29 cellular contexts compared by ENCODE assay signal in the genomic region with DNA sequence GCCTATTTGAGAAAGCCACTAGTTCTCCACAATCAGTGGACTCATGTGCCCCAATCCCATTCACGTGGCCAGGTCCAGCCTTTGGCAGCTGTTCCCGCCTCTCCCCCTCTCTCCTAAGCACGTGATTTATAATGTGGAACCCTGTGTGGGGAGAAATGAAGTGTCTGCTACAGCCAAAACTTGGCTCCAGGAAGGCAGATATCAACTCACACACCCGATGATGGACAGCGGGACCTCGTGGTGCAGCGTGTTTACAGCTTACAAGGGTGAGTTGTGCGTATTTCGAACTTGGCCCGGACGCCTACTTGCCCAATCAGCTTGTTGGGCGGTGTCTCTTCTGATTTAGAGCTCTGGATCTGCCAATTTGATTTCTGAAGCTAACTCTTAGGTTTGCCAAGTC. TPM values are rescaled to one million over a fixed set of nuclear protein-coding genes. Genes with fewer than 3 reads are reported as not detected.
"Had no signal": no experiment of that assay in that cellular context is flagged by ENCODE, and none has a peak within 500 bp of the region (broad histone marks: within the 10 kb centered on the region; RNA-seq: fewer than 3 reads in every experiment).

No MANE protein-coding gene starts in this region.

- H3K4me3 ChIP-seq: coronary artery, heart right ventricle, right lobe of liver, testis, tibial nerve had no signal

- H3K36me3 ChIP-seq: heart right ventricle, neutrophil, right lobe of liver, tibial nerve had no signal

- H3K9me3 ChIP-seq: neutrophil, right lobe of liver, testis, tibial nerve had no signal

- DNase-seq: central memory CD4-positive, alpha-beta T cell; effector CD4-positive, alpha-beta T cell; endodermal cell; erythroblast; foreskin melanocyte; heart right ventricle; hypothalamus; kidney glomerular epithelial cell; mesendoderm; naive B cell; right lobe of liver; stimulated activated CD4-positive, alpha-beta T cell treated with anti-CD3 and anti-CD28 coated beads, Interleukin-15, amount 100 ng/mL, for 24 hours; stimulated activated CD4-positive, alpha-beta T cell treated with anti-CD3 and anti-CD28 coated beads, Interleukin-1b, Interleukin-23, amount 100 ng/mL, for 48 hours; stimulated activated CD4-positive, alpha-beta T cell treated with anti-CD3 and anti-CD28 coated beads, Interleukin-4, amount 100 ng/mL, for 4 hours; stimulated activated naive B cell treated with anti-CD40 and anti-IgM and Interleukin-4, amounts not matched to agents 10 μg/mL and 1 μg/mL and 100 μg/mL, for 72 hours; stimulated activated naive CD8-positive, alpha-beta T cell treated with anti-CD3 and anti-CD28 coated beads, Interleukin-15, amount 100 ng/mL, for 72 hours; testis had no signal

- ATAC-seq: left lobe of liver; right lobe of liver; stimulated activated naive B cell treated with anti-CD40 and anti-IgM and Interleukin-4, amounts not matched to agents 10 μg/mL and 1 μg/mL and 100 μg/mL, for 72 hours; stimulated activated naive CD8-positive, alpha-beta T cell treated with anti-CD3 and anti-CD28 coated beads, Interleukin-15, amount 100 ng/mL, for 72 hours had no signal

- H3K27ac ChIP-seq: coronary artery, heart right ventricle, neutrophil, right lobe of liver, testis, tibial nerve had no signal

- H3K27me3 ChIP-seq: right lobe of liver, testis, tibial nerve had no signal

- H3K4me1 ChIP-seq: right lobe of liver had no signal

RNA-seq across cellular contexts. Expression of a gene that starts 38.1 kb away (rescaled TPM):
- total RNA-seq: chondrocyte, dermis microvascular lymphatic vessel endothelial cell, endodermal cell, endothelial cell of umbilical vein, glomerular endothelial cell, heart right ventricle, left lobe of liver, lung microvascular endothelial cell, osteocyte, right lobe of liver, subcutaneous adipose tissue, tibial nerve, ureter had no signal
- polyA plus RNA-seq: endothelial cell of umbilical vein, heart right ventricle had no signal
